8 cellular contexts compared by ENCODE assay signal in genomic region chr20:17898548-17898994, GRCh38.
DNase-seq lines count a peak whose midpoint lies in the region; ATAC-seq and TF ChIP-seq lines count a peak whose summit lies in the region.

No MANE protein-coding gene starts in this region.

- peaks cover 29% of the 10 kb centered on the region for H3K27me3 Mint-ChIP-seq in central memory CD8-positive, alpha-beta T cell

- H3K4me3 Mint-ChIP-seq in central memory CD8-positive, alpha-beta T cell = no peak overlapping the region

- no peaks in the 10 kb centered on the region for H3K36me3 Mint-ChIP-seq in central memory CD8-positive, alpha-beta T cell (ENCODE audit: insufficient read depth)

- H3K27ac ChIP-seq in 22Rv1 = no peak overlapping the region

- H3K27ac Mint-ChIP-seq in central memory CD8-positive, alpha-beta T cell (ENCODE audit: low read depth) = no peak overlapping the region

- ATAC-seq in central memory CD8-positive, alpha-beta T cell (replicated peaks; ENCODE audit: extremely low read depth, poor library complexity, severe bottlenecking) = peak; percentile 72
- no peak for ATAC-seq in HG02642 (IDR thresholded peaks at IDR 0.05; ENCODE audit: poor library complexity, unreplicated experiment)

- no peak overlapping the region for H3K4me3 ChIP-seq in GM12875 (ENCODE audit: low read depth, low read length)

- DNase-seq in NCI-H2029 treated with DMSO at 0.1 percent for 48 hours (lab: John Stamatoyannopoulos, UW) (peak; percentile 24), left kidney (ENCODE audit: low read depth, low spot score) (peak; percentile 82)
- peak; percentile 27 to 48 (median 32) for DNase-seq in activated CD4-positive, CD25-positive, alpha-beta regulatory T cell (lab: John Stamatoyannopoulos, UW)
- DNase-seq in central memory CD8-positive, alpha-beta T cell (ENCODE audit: low spot score in 2 of 2) = peak; percentile 37 to 49
- peak; percentile 76 for DNase-seq in stimulated activated CD4-positive, alpha-beta T cell treated with anti-CD3 and anti-CD28 coated beads, Interleukin-4, amount 100 ng/mL, for 24 hours

- TF ChIP-seq CTCF in 22Rv1 (IDR thresholded peaks at IDR 0.05) = peak; percentile 91
- TF ChIP-seq CTCF in GM12875 (IDR thresholded peaks at IDR 0.05; ENCODE audit: borderline replicate concordance, insufficient read depth, low read depth, low read length) = peak; percentile 83

- no peaks in the 10 kb centered on the region for H3K9me3 Mint-ChIP-seq in central memory CD8-positive, alpha-beta T cell

- H3K4me1 Mint-ChIP-seq in central memory CD8-positive, alpha-beta T cell = peaks cover 8% of the 10 kb centered on the region

Comparison
In these comparisons a context has a peak if more than half of its experiments do, and no peak if none do; other contexts are left out.
1. DNase-seq: peak in every context shown above with its lines; median percentile 82 in left kidney; 76 in stimulated activated CD4-positive, alpha-beta T cell treated with anti-CD3 and anti-CD28 coated beads, Interleukin-4, amount 100 ng/mL, for 24 hours; 43 in central memory CD8-positive, alpha-beta T cell; 32 in activated CD4-positive, CD25-positive, alpha-beta regulatory T cell; 24 in NCI-H2029 treated with DMSO at 0.1 percent for 48 hours.